9 cellular contexts compared by ENCODE assay signal in genomic region chr1:155125946-155126493, GRCh38. TPM values are rescaled to one million over a fixed set of nuclear protein-coding genes. Genes with fewer than 3 reads are reported as not detected.
DNase-seq lines count a peak whose midpoint lies in the region; ATAC-seq, FAIRE-seq and TF ChIP-seq lines count a peak whose summit lies in the region.
"Had no signal": no experiment of that assay in that cellular context is flagged by ENCODE, and none has a peak within 500 bp of the region (broad histone marks: within the 10 kb centered on the region; RNA-seq: fewer than 3 reads in every experiment).

No MANE protein-coding gene starts in this region.

- H3K4me1 Mint-ChIP-seq in activated CD4-positive, alpha-beta T cell treated with anti-CD3 and anti-CD28 coated beads, Interleukin-2, amount 10 ng/mL, durations not matched to agents 24 days and 14 days: peaks cover 25% of the 10 kb centered on the region
- peaks cover 37% of the 10 kb centered on the region for H3K4me1 Mint-ChIP-seq in activated T-cell treated with anti-CD3 and anti-CD28 coated beads, Interleukin-2, amount 50 U/mL, for 4 hours (ENCODE audit: low read depth)

- H3K9me3 Mint-ChIP-seq in activated CD4-positive, alpha-beta T cell treated with anti-CD3 and anti-CD28 coated beads, Interleukin-2, amount 10 ng/mL, durations not matched to agents 24 days and 14 days: no peaks in the 10 kb centered on the region
- H3K9me3 Mint-ChIP-seq in activated T-cell treated with anti-CD3 and anti-CD28 coated beads, Interleukin-2, amount 50 U/mL, for 4 hours: no peaks in the 10 kb centered on the region

- H3K4me3 Mint-ChIP-seq in activated CD4-positive, alpha-beta T cell treated with anti-CD3 and anti-CD28 coated beads, Interleukin-2, amount 10 ng/mL, durations not matched to agents 24 days and 14 days: peak overlapping the region; percentile 23
- H3K4me3 Mint-ChIP-seq in activated T-cell treated with anti-CD3 and anti-CD28 coated beads, Interleukin-2, amount 50 U/mL, for 4 hours: no peak overlapping the region

- peak; percentile 86 for TF ChIP-seq EP300 in transverse colon (IDR thresholded peaks at IDR 0.05; ENCODE audit: low read depth)

- 34 to 58% methylated on average over 49 to 50 of the region's 50 CpGs for WGBS in lung, 2 donors
- 27% methylated on average over 33 of the region's 50 CpGs; no CpG with 5 or more reads in 1 of the 2 donors for WGBS in transverse colon (ENCODE audit: low coverage in 1 of 2), 2 donors

- H3K4me1 ChIP-seq in lung (ENCODE audit: control insufficient read depth in 2 of 2, insufficient read depth in 2 of 2, low read length in 2 of 2): peaks cover 0 to 23% of the 10 kb centered on the region in 2 donors
- peaks cover 14 to 73% (median 65%) of the 10 kb centered on the region in 4 donors for H3K4me1 ChIP-seq in transverse colon

- peaks cover 60% of the 10 kb centered on the region for H3K27me3 Mint-ChIP-seq in activated CD4-positive, alpha-beta T cell treated with anti-CD3 and anti-CD28 coated beads, Interleukin-2, amount 10 ng/mL, durations not matched to agents 24 days and 14 days
- peaks cover 17% of the 10 kb centered on the region for H3K27me3 Mint-ChIP-seq in activated T-cell treated with anti-CD3 and anti-CD28 coated beads, Interleukin-2, amount 50 U/mL, for 4 hours (ENCODE audit: low read depth)

- no peaks in the 10 kb centered on the region for H3K27me3 ChIP-seq in lung (ENCODE audit: control insufficient read depth, insufficient read depth)
- H3K27me3 ChIP-seq in transverse colon: no peaks in the 10 kb centered on the region

- no peak for ATAC-seq in lung (ENCODE audit: insufficient read depth, low FRiP score)
- ATAC-seq in activated T-cell treated with anti-CD3 and anti-CD28 coated beads, Interleukin-2, amount 50 U/mL, for 4 hours: no peak

- TF ChIP-seq POLR2A in transverse colon (IDR thresholded peaks at IDR 0.05): no peak

- H3K36me3 ChIP-seq in lung (ENCODE audit: control insufficient read depth in 2 of 2, insufficient read depth in 2 of 2, low read length in 2 of 2) (no peaks in the 10 kb centered on the region), transverse colon (no peaks in the 10 kb centered on the region)

- H3K4me3 ChIP-seq in lung: peak overlapping the region; percentile 16
- peak overlapping the region in 3 of 4 donors; percentile 53 to 71 (median 70) for H3K4me3 ChIP-seq in transverse colon

- TF ChIP-seq CTCF in lung (IDR thresholded peaks at IDR 0.05; ENCODE audit: control extremely low read depth, extremely low read depth) (no peak), transverse colon (IDR thresholded peaks at IDR 0.05) (no peak)

- no peak for FAIRE-seq in GM19239 (lab: Jason Lieb, UNC)

- H3K9me3 ChIP-seq in lung (ENCODE audit: control insufficient read depth in 2 of 2, insufficient read depth in 1 of 2, low read length in 1 of 2) (peaks cover 0 to 2% of the 10 kb centered on the region in 2 donors), transverse colon (no peaks in the 10 kb centered on the region)

- DNase-seq in activated CD4-positive, alpha-beta T cell treated with anti-CD3 and anti-CD28 coated beads, Interleukin-2, amount 10 ng/mL, durations not matched to agents 24 days and 14 days: no peak
- no peak for DNase-seq in activated CD4-positive, alpha-beta T cell treated with anti-CD3 and anti-CD28 coated beads, Interleukin-2, amount 50 U/mL, for 48 hours
- DNase-seq in ecto neural progenitor cell (ENCODE audit: low spot score) (peak; percentile 69), lung (ENCODE audit: low spot score) (peak; percentile 68), transverse colon (peak; percentile 94), GM19239 (ENCODE audit: insufficient read length, low spot score) (no peak)
- DNase-seq in stimulated activated CD4-positive, alpha-beta T cell treated with anti-CD3 and anti-CD28 coated beads, Interleukin-2, amount 100 ng/mL, for 48 hours: no peak
- no peak for DNase-seq in activated T-cell treated with anti-CD3 and anti-CD28 coated beads, Interleukin-2, amount 50 U/mL, for 4 hours

- H3K27ac ChIP-seq in lung (ENCODE audit: low read depth in 1 of 2, low read length in 1 of 2): peak overlapping the region; percentile 36 to 93
- peak overlapping the region; percentile 93 to 100 (median 94) for H3K27ac ChIP-seq in transverse colon

- no peak overlapping the region for H3K27ac Mint-ChIP-seq in activated CD4-positive, alpha-beta T cell treated with anti-CD3 and anti-CD28 coated beads, Interleukin-2, amount 10 ng/mL, durations not matched to agents 24 days and 14 days

- no peaks in the 10 kb centered on the region for H3K36me3 Mint-ChIP-seq in activated CD4-positive, alpha-beta T cell treated with anti-CD3 and anti-CD28 coated beads, Interleukin-2, amount 10 ng/mL, durations not matched to agents 24 days and 14 days (ENCODE audit: low read depth)
- no peaks in the 10 kb centered on the region for H3K36me3 Mint-ChIP-seq in activated T-cell treated with anti-CD3 and anti-CD28 coated beads, Interleukin-2, amount 50 U/mL, for 4 hours (ENCODE audit: insufficient read depth)

- intact Hi-C loops in activated CD4-positive, alpha-beta T cell treated with anti-CD3 and anti-CD28 coated beads, Interleukin-2, amount 10 ng/mL, durations not matched to agents 24 days and 14 days (cut with micrococcal nuclease): loop anchor here (2.0 to 5.0 kb wide), 3 partner anchors 31 to 45 kb away; no protein-coding TSS in a partner anchor
- intact Hi-C loops in transverse colon (cut with DNase I; ENCODE audit: low total_unique reads): loop anchor here (5.0 kb wide), 1 partner anchor 34 kb away; no protein-coding TSS in a partner anchor

- in situ Hi-C loops in transverse colon (cut with MboI; ENCODE audit: low pct_ligation_motif_present in 1 of 4, low pct_unique_long_range_greater_than_20kb in 1 of 4, low sequenced_read_pairs in 3 of 4): no loop called here

RNA-seq across cellular contexts. Expression of gene EFNA1, which starts 1.7 kb away (rescaled TPM):
- 0.24 TPM in 1 of 2 replicates, not detected in the other for total RNA-seq in activated CD4-positive, alpha-beta T cell treated with anti-CD3 and anti-CD28 coated beads, Interleukin-2, amount 10 ng/mL, durations not matched to agents 24 days and 14 days
- total RNA-seq in lung (100 to 1,000 TPM; 111 to 202 TPM), transverse colon (100 to 1,000 TPM in 1 of 4 donors, 10 to 100 TPM in 3; 18.5 to 108 (median 62.7) TPM)
- 100 to 1,000 TPM; 149 to 187 TPM for polyA plus RNA-seq in lung
- under 1 TPM; 0.30 to 0.61 (median 0.32) TPM for total RNA-seq in activated T-cell treated with anti-CD3 and anti-CD28 coated beads, Interleukin-2, amount 50 U/mL, for 4 hours
- total RNA-seq: T-helper 2 cell treated with Interferon-gamma antibody and Interleukin-4, amounts not matched to agents 100 ng/mL and 5 ng/mL, for 36 hours had no signal

RNA-seq across cellular contexts. Expression of gene SLC50A1, which starts 9.6 kb away (rescaled TPM):
- 46.2 and 46.3 TPM in 2 replicates for total RNA-seq in activated CD4-positive, alpha-beta T cell treated with anti-CD3 and anti-CD28 coated beads, Interleukin-2, amount 10 ng/mL, durations not matched to agents 24 days and 14 days
- total RNA-seq in lung (10 to 100 TPM; 26.3 to 60.3 TPM), transverse colon (100 to 1,000 TPM in 1 of 4 donors, 10 to 100 TPM in 2, 1 to 10 TPM in 1; 5.2 to 199 (median 44.4) TPM)
- 100 to 1,000 TPM in 1 of 2 donors, 10 to 100 TPM in 1; 76.6 to 114 TPM for polyA plus RNA-seq in lung
- 10 to 100 TPM; 29.1 to 36.0 (median 33.5) TPM for total RNA-seq in activated T-cell treated with anti-CD3 and anti-CD28 coated beads, Interleukin-2, amount 50 U/mL, for 4 hours

RNA-seq across cellular contexts. Expression of gene DPM3, which starts 14.3 kb away (rescaled TPM):
- 34.5 and 37.2 TPM in 2 replicates for total RNA-seq in activated CD4-positive, alpha-beta T cell treated with anti-CD3 and anti-CD28 coated beads, Interleukin-2, amount 10 ng/mL, durations not matched to agents 24 days and 14 days
- total RNA-seq in lung (10 to 100 TPM; 33.7 to 99.6 TPM), transverse colon (100 to 1,000 TPM in 1 of 4 donors, 10 to 100 TPM in 2, 1 to 10 TPM in 1; 7.2 to 130 (median 62.6) TPM)
- polyA plus RNA-seq in lung: 100 to 1,000 TPM; 166 to 491 TPM
- 10 to 100 TPM; 28.2 to 39.2 (median 33.0) TPM for total RNA-seq in activated T-cell treated with anti-CD3 and anti-CD28 coated beads, Interleukin-2, amount 50 U/mL, for 4 hours

RNA-seq across cellular contexts. Expression of gene KRTCAP2, which starts 47.1 kb away (rescaled TPM):
- total RNA-seq in activated CD4-positive, alpha-beta T cell treated with anti-CD3 and anti-CD28 coated beads, Interleukin-2, amount 10 ng/mL, durations not matched to agents 24 days and 14 days: 244 and 245 TPM in 2 replicates
- total RNA-seq in lung (100 to 1,000 TPM in 1 of 2 donors, 10 to 100 TPM in 1; 58.2 to 162 TPM), transverse colon (100 to 1,000 TPM; 106 to 240 (median 131) TPM)
- polyA plus RNA-seq in lung: 100 to 1,000 TPM; 218 to 592 TPM
- total RNA-seq in activated T-cell treated with anti-CD3 and anti-CD28 coated beads, Interleukin-2, amount 50 U/mL, for 4 hours: 100 to 1,000 TPM; 191 to 204 (median 193) TPM

RNA-seq across cellular contexts. Expression of gene EFNA3, which starts 47.4 kb away (rescaled TPM):
- 3.6 and 4.4 TPM in 2 replicates for total RNA-seq in activated CD4-positive, alpha-beta T cell treated with anti-CD3 and anti-CD28 coated beads, Interleukin-2, amount 10 ng/mL, durations not matched to agents 24 days and 14 days
- 1 to 10 TPM; 1.1 to 1.9 TPM for total RNA-seq in lung
- 1 to 10 TPM; 1.5 to 1.8 TPM for polyA plus RNA-seq in lung
- 1 to 10 TPM; 3.4 to 7.9 (median 7.2) TPM for total RNA-seq in transverse colon
- 1 to 10 TPM in 2 of 3 donors, under 1 TPM in 1; 0.84 to 2.0 (median 1.1) TPM for total RNA-seq in activated T-cell treated with anti-CD3 and anti-CD28 coated beads, Interleukin-2, amount 50 U/mL, for 4 hours

Comparison
In these comparisons a context has a peak if more than half of its experiments do, and no peak if none do; other contexts are left out.
1. DNase-seq: peak in ecto neural progenitor cell (single experiment), lung (single experiment) and transverse colon (single experiment); none in activated CD4-positive, alpha-beta T cell treated with anti-CD3 and anti-CD28 coated beads, Interleukin-2, amount 10 ng/mL, durations not matched to agents 24 days and 14 days (single experiment), activated CD4-positive, alpha-beta T cell treated with anti-CD3 and anti-CD28 coated beads, Interleukin-2, amount 50 U/mL, for 48 hours (0 of 2), GM19239 (single experiment), stimulated activated CD4-positive, alpha-beta T cell treated with anti-CD3 and anti-CD28 coated beads, Interleukin-2, amount 100 ng/mL, for 48 hours (0 of 2) and activated T-cell treated with anti-CD3 and anti-CD28 coated beads, Interleukin-2, amount 50 U/mL, for 4 hours (single experiment).
2. RNA of gene EFNA1, which starts 1.7 kb away (total RNA-seq): 111 to 202 TPM in lung and 18.5 to 108 TPM in transverse colon; 0.30 to 0.61 TPM in activated T-cell treated with anti-CD3 and anti-CD28 coated beads, Interleukin-2, amount 50 U/mL, for 4 hours and 0.24 TPM in activated CD4-positive, alpha-beta T cell treated with anti-CD3 and anti-CD28 coated beads, Interleukin-2, amount 10 ng/mL, durations not matched to agents 24 days and 14 days; every median in the first group is over 10 times any median in the second.